1 cellular context compared by ENCODE assay signal in the genomic region with DNA sequence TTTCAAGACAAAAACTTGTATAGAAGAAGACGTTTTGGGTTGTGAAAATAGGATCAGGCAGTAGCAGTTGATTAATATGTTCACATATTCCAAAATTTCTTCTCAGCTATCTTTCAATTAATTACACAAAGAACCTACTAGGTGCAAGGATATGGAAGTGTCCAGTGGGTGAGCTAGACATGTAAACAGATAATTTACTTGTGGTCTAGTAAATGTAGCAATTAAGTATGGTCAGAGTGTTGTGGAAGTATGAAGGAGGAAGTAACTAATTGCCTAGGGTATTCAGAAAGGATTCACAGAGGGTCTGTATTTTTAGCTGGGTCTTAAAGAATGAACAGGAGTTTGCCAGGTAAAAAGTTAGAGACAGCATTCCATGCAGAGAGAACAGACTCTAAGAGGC.
TF ChIP-seq lines count a peak whose summit lies in the region.

No MANE protein-coding gene starts in this region.

TF ChIP-seq in IMR-90, 13 proteins besides CTCF, POLR2A, EP300 and RAD21:
- TF ChIP-seq MXI1 (IDR thresholded peaks at IDR 0.05; ENCODE audit: borderline replicate concordance, low read depth, low read length), result no peak
- no peak for TF ChIP-seq FOS (IDR thresholded peaks at IDR 0.05; ENCODE audit: low read depth, low read length)
- no peak for TF ChIP-seq RFX5 (IDR thresholded peaks at IDR 0.05; ENCODE audit: low read depth, low read length)
- TF ChIP-seq CHD1 (IDR thresholded peaks at IDR 0.05; ENCODE audit: low read depth, low read length), result no peak
- TF ChIP-seq ELK1 (IDR thresholded peaks at IDR 0.05; ENCODE audit: borderline replicate concordance, low read depth, low read length), result no peak
- no peak for TF ChIP-seq NFE2L2 (IDR thresholded peaks at IDR 0.05; ENCODE audit: low read depth, low read length)
- no peak for TF ChIP-seq RCOR1 (IDR thresholded peaks at IDR 0.05; ENCODE audit: insufficient replicate concordance, low read length)
- no peak for TF ChIP-seq MAZ (IDR thresholded peaks at IDR 0.05; ENCODE audit: borderline replicate concordance, low read depth, low read length)
- no peak for TF ChIP-seq CEBPB (IDR thresholded peaks at IDR 0.05; ENCODE audit: low read depth, low read length)
- no peak for TF ChIP-seq BHLHE40 (IDR thresholded peaks at IDR 0.05; ENCODE audit: low read depth, low read length)
- TF ChIP-seq MAFK (IDR thresholded peaks at IDR 0.05; ENCODE audit: low read depth, low read length), result no peak
- TF ChIP-seq USF2 (IDR thresholded peaks at IDR 0.05; ENCODE audit: low read depth, low read length), result no peak
- TF ChIP-seq SMC3 (IDR thresholded peaks at IDR 0.05; ENCODE audit: low read depth, low read length), result no peak
